28 cellular contexts compared by ENCODE assay signal in the genomic region with DNA sequence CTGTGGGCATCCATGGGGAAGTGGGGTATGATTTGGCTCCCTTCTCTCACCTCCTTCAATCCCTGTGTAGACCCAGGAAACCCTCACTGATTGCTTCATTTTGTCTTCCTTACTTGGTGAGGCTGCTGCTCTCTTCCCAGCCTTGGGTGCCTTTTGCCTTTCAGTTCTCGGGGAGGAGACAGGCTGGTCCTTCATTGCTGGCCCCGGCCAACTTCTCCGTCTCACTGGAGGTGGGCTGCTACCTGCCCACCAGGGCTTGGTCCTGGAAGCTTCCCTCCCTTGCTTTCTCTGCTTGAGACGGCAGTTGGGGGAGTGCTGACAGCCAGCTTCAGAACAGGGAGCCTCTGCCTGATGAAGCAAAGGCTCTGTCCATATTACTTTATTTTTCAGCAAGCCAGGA. TPM values are rescaled to one million over a fixed set of nuclear protein-coding genes. Genes with fewer than 3 reads are reported as not detected.
"Had no signal": no experiment of that assay in that cellular context is flagged by ENCODE, and none has a peak within 500 bp of the region (broad histone marks: within the 10 kb centered on the region; RNA-seq: fewer than 3 reads in every experiment).

No MANE protein-coding gene starts in this region.

- H2AFZ ChIP-seq: hepatocyte had no signal

- H3K36me3 ChIP-seq: gastroesophageal sphincter, heart left ventricle, left lung, prostate gland, right atrium auricular region, thyroid gland had no signal

- H3K4me2 ChIP-seq: hepatocyte, smooth muscle cell had no signal

- FAIRE-seq: kidney had no signal

- ATAC-seq: effector memory CD8-positive, alpha-beta T cell; foreskin keratinocyte; gastroesophageal sphincter; heart left ventricle; left lung; naive thymus-derived CD4-positive, alpha-beta T cell; sciatic nerve; stimulated activated naive CD8-positive, alpha-beta T cell treated with anti-CD3 and anti-CD28 coated beads, Interleukin-15, amount 100 ng/mL, for 72 hours had no signal

- H3K4me1 ChIP-seq: foreskin keratinocyte had no signal

- DNase-seq: cortex of kidney; effector memory CD8-positive, alpha-beta T cell; foreskin keratinocyte; heart left ventricle; kidney; left lung; mesenchymal stem cell; midbrain; naive thymus-derived CD4-positive, alpha-beta T cell; nucleus accumbens; stimulated activated CD4-positive, alpha-beta T cell treated with anti-CD3 and anti-CD28 coated beads, Interleukin-12 subunit alpha, Interleukin-12 subunit beta, amount 100 ng/mL, for 4 hours; stimulated activated CD4-positive, alpha-beta T cell treated with anti-CD3 and anti-CD28 coated beads, Interleukin-1b, Interleukin-23, amount 100 ng/mL, for 48 hours; stimulated activated CD4-positive, alpha-beta T cell treated with anti-CD3 and anti-CD28 coated beads, Interleukin-4, amount 100 ng/mL, for 1 hour; stimulated activated CD8-positive, alpha-beta memory T cell treated with anti-CD3 and anti-CD28 coated beads, Interleukin-4, amount 100 ng/mL, for 48 hours; stimulated activated naive CD4-positive, alpha-beta T cell; stimulated activated naive CD8-positive, alpha-beta T cell treated with anti-CD3 and anti-CD28 coated beads, Interleukin-15, amount 100 ng/mL, for 72 hours; thyroid gland; trophoblast cell had no signal

- H3K4me3 ChIP-seq: gastroesophageal sphincter, heart left ventricle, hepatocyte, left lung, prostate gland, right atrium auricular region, smooth muscle cell, thyroid gland had no signal

- H3K27ac ChIP-seq: foreskin keratinocyte, gastroesophageal sphincter, heart left ventricle, hepatocyte, left lung, prostate gland, right atrium auricular region, thyroid gland had no signal

- H3K79me2 ChIP-seq: hepatocyte had no signal

- H3K9me3 ChIP-seq: gastroesophageal sphincter, heart left ventricle, left lung, prostate gland, right atrium auricular region, thyroid gland had no signal

RNA-seq across cellular contexts. Expression of a gene that starts 4.7 kb away (rescaled TPM):
- total RNA-seq: gastroesophageal sphincter; heart left ventricle; hepatocyte; kidney; left lung; lower leg skin; lung microvascular endothelial cell; naive thymus-derived CD4-positive, alpha-beta T cell; right atrium auricular region; smooth muscle cell; temporal lobe; thyroid gland; urinary bladder had no signal
- polyA plus RNA-seq: heart left ventricle; hepatocyte; naive thymus-derived CD4-positive, alpha-beta T cell; smooth muscle cell; urinary bladder had no signal

RNA-seq across cellular contexts. Expression of a gene that starts 4.7 kb away (rescaled TPM):
- total RNA-seq: hepatocyte; kidney; left lung; lower leg skin; lung microvascular endothelial cell; naive thymus-derived CD4-positive, alpha-beta T cell; right atrium auricular region; sciatic nerve; smooth muscle cell; thyroid gland; urinary bladder had no signal
- polyA plus RNA-seq: heart left ventricle; hepatocyte; naive thymus-derived CD4-positive, alpha-beta T cell; smooth muscle cell; urinary bladder had no signal
